In the genomic region with DNA sequence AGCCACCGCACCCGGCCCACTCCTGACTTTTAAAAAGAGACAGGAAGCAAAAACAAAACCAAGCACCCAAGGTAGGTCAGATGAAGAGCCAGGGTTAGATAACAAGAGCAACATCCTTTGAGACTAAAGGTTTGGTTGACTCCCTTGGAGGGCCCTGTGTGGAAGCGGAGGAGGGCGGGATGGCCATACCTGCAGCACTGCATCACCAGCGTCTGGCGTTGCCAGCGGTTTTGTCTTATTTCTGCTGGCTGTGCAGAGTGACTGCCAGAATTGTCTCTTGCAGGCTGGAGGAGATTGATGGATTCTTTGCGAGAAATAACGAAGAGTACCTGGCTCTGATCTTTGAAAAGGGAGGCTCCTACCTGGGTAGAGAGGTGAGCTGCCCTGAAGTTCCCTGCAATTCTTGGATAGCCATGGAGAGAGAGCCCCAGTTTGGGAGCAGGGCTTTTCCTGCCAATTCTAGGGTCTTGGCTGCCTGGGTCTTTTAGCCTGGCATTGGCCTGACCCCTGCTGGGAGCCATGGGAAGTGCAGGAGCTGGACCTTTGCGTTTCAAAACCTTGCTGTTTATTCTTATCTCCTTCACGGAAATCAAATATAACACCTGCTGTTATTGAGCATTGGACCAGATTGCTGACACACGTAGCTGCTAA, we compare ENCODE assay signal across 9 cellular contexts. TPM values are rescaled to one million over a fixed set of nuclear protein-coding genes. Genes with fewer than 3 reads are reported as not detected.
DNase-seq lines count a peak whose midpoint lies in the region; ATAC-seq and TF ChIP-seq lines count a peak whose summit lies in the region.
"Had no signal": no experiment of that assay in that cellular context is flagged by ENCODE, and none has a peak within 500 bp of the region (broad histone marks: within the 10 kb centered on the region; RNA-seq: fewer than 3 reads in every experiment).

No MANE protein-coding gene starts in this region.

- H3K27me3 ChIP-seq in HAP-1 (ENCODE audit: low read depth), result no peaks in the 10 kb centered on the region
- H3K27me3 ChIP-seq in fibroblast of lung (ENCODE audit: control insufficient read depth, insufficient read depth, low read length), result no peaks in the 10 kb centered on the region

- H3K9me3 Mint-ChIP-seq in activated T-cell treated with anti-CD3 and anti-CD28 coated beads, Interleukin-2, amount 50 U/mL, for 4 hours, result no peaks in the 10 kb centered on the region
- H3K9me3 Mint-ChIP-seq in type B pancreatic cell, result no peaks in the 10 kb centered on the region

- peaks cover 1% of the 10 kb centered on the region for H3K79me2 ChIP-seq in fibroblast of lung (ENCODE audit: control insufficient read depth, insufficient read depth, low read length)

- no peak overlapping the region for H2AFZ ChIP-seq in fibroblast of lung (ENCODE audit: low read length)

- H4K20me1 ChIP-seq in fibroblast of lung (ENCODE audit: control insufficient read depth, extremely low read depth, insufficient read depth, low read length), result no peaks in the 10 kb centered on the region

- H3K9ac ChIP-seq in fibroblast of lung (ENCODE audit: insufficient read depth, low read length), result no peak overlapping the region

- H3K4me3 ChIP-seq in HAP-1 (no peak overlapping the region), fibroblast of lung (replicated peaks in 1 of 4; ENCODE audit: control extremely low read depth in 1 of 4, insufficient read depth in 1 of 4, low read depth in 3 of 4, low read length in 4 of 4) (no peak overlapping the region)

- DNase-seq in COR-L47 (lab: John Stamatoyannopoulos, UW) (peak; percentile 26), HAP-1 (ENCODE audit: low spot score in 2 of 2) (peak; percentile 40 to 82), NOMO-1 treated with DMSO at 0.1 percent for 48 hours (lab: John Stamatoyannopoulos, UW; ENCODE audit: unreplicated experiment) (peak; percentile 40), fibroblast of lung (ENCODE audit: low read depth in 2 of 2) (peak in 1 of 2 donors; percentile 65), nucleus accumbens (lab: John Stamatoyannopoulos, UW) (peak in 41 of 56 donors; percentile 7 to 76 (median 26)), type B pancreatic cell (ENCODE audit: extremely low spot score, unreplicated experiment) (no peak)
- peak; percentile 68 for DNase-seq in activated T-cell treated with anti-CD3 and anti-CD28 coated beads, Interleukin-2, amount 50 U/mL, for 4 hours

- H3K27ac ChIP-seq in fibroblast of lung (ENCODE audit: insufficient read depth, low read length), result no peak overlapping the region

- peak in 1 of 2 donors; percentile 37 for ATAC-seq in activated T-cell treated with anti-CD3 and anti-CD28 coated beads, Interleukin-2, amount 50 U/mL, for 4 hours
- no peak for ATAC-seq in HG03135 (IDR thresholded peaks at IDR 0.05; ENCODE audit: unreplicated experiment)

- no peaks in the 10 kb centered on the region for H3K9me3 ChIP-seq in HAP-1
- no peaks in the 10 kb centered on the region for H3K9me3 ChIP-seq in fibroblast of lung (ENCODE audit: control insufficient read depth, insufficient read depth, low read depth, low read length)

- no peaks in the 10 kb centered on the region for H3K36me3 ChIP-seq in HAP-1 (replicated peaks)
- H3K36me3 ChIP-seq in fibroblast of lung (ENCODE audit: control insufficient read depth, insufficient read depth, low read length), result peaks cover 32% of the 10 kb centered on the region

- H3K27me3 Mint-ChIP-seq in activated T-cell treated with anti-CD3 and anti-CD28 coated beads, Interleukin-2, amount 50 U/mL, for 4 hours (ENCODE audit: low read depth), result no peaks in the 10 kb centered on the region
- H3K27me3 Mint-ChIP-seq in type B pancreatic cell, result no peaks in the 10 kb centered on the region

- peak; percentile 94 to 99 for TF ChIP-seq CTCF in fibroblast of lung (conservative IDR thresholded peaks at IDR 0.05 in 1 of 2, IDR thresholded peaks at IDR 0.05 in 1 of 2; ENCODE audit: low read depth in 1 of 2, low read length in 2 of 2)
- peak; percentile 95 for TF ChIP-seq CTCF in type B pancreatic cell (conservative IDR thresholded peaks at IDR 0.05)

- no peak overlapping the region for H3K4me3 Mint-ChIP-seq in activated T-cell treated with anti-CD3 and anti-CD28 coated beads, Interleukin-2, amount 50 U/mL, for 4 hours
- H3K4me3 Mint-ChIP-seq in type B pancreatic cell, result no peak overlapping the region

- H3K36me3 Mint-ChIP-seq in activated T-cell treated with anti-CD3 and anti-CD28 coated beads, Interleukin-2, amount 50 U/mL, for 4 hours (ENCODE audit: insufficient read depth), result peaks cover 5% of the 10 kb centered on the region
- no peaks in the 10 kb centered on the region for H3K36me3 Mint-ChIP-seq in type B pancreatic cell

- in situ Hi-C loops in HAP-1 (cut with MboI; ENCODE audit: low sequenced_read_pairs), result no loop called here

- no peak overlapping the region for H3K4me2 ChIP-seq in fibroblast of lung (ENCODE audit: extremely low read depth, insufficient read depth, low read length)

- H3K4me1 Mint-ChIP-seq in activated T-cell treated with anti-CD3 and anti-CD28 coated beads, Interleukin-2, amount 50 U/mL, for 4 hours (ENCODE audit: low read depth), result no peaks in the 10 kb centered on the region
- no peaks in the 10 kb centered on the region for H3K4me1 Mint-ChIP-seq in type B pancreatic cell (ENCODE audit: unreplicated experiment)

- no peak overlapping the region for H3K27ac Mint-ChIP-seq in type B pancreatic cell

- H3K4me1 ChIP-seq in HAP-1, result no peaks in the 10 kb centered on the region
- H3K4me1 ChIP-seq in fibroblast of lung (ENCODE audit: control insufficient read depth, extremely low read depth, insufficient read depth, low read length), result peaks cover 4% of the 10 kb centered on the region

RNA-seq across cellular contexts. Expression of a gene that starts 24.0 kb away (rescaled TPM):
- total RNA-seq in activated T-cell treated with anti-CD3 and anti-CD28 coated beads, Interleukin-2, amount 50 U/mL, for 4 hours, result 10 to 100 TPM; 34.3 to 38.5 (median 38.1) TPM
- total RNA-seq in fibroblast of lung, result 1,004 and 1,312 TPM in 2 replicates
- 799 and 884 TPM in 2 replicates for polyA plus RNA-seq in fibroblast of lung
- polyA plus RNA-seq in fibroblast of lung (2012), result 976 and 994 TPM in 2 replicates
- polyA minus RNA-seq in fibroblast of lung (ENCODE audit: low replicate concordance), result 581 and 622 TPM in 2 replicates
- 94.0 and 96.0 TPM in 2 replicates for total RNA-seq in type B pancreatic cell (ENCODE audit: low replicate concordance)

RNA-seq across cellular contexts. Expression of a gene that starts 51.4 kb away (rescaled TPM):
- total RNA-seq in activated T-cell treated with anti-CD3 and anti-CD28 coated beads, Interleukin-2, amount 50 U/mL, for 4 hours, result under 1 TPM in 1 of 3 donors, not detected in 2; 0.03 TPM
- total RNA-seq in fibroblast of lung, result under 0.01 and 0.33 TPM in 2 replicates
- polyA plus RNA-seq in fibroblast of lung, result 0.03 and 0.09 TPM in 2 replicates
- polyA plus RNA-seq in fibroblast of lung (2012), result 0.17 and 0.20 TPM in 2 replicates
- polyA minus RNA-seq in fibroblast of lung (ENCODE audit: low replicate concordance), result 1.0 TPM in 1 of 2 replicates, not detected in the other
- 0.22 and 0.38 TPM in 2 replicates for total RNA-seq in type B pancreatic cell (ENCODE audit: low replicate concordance)
- total RNA-seq: activated CD8-positive, alpha-beta memory T cell treated with anti-CD3 and anti-CD28 coated beads for 36 hours had no signal

Comparison
In these comparisons a context has a peak if more than half of its experiments do, and no peak if none do; other contexts are left out.
1. RNA of a gene that starts 24.0 kb away (total RNA-seq): 1,004 to 1,312 TPM in fibroblast of lung; 94.0 to 96.0 TPM in type B pancreatic cell and 34.3 to 38.5 TPM in activated T-cell treated with anti-CD3 and anti-CD28 coated beads, Interleukin-2, amount 50 U/mL, for 4 hours; every median in the first group is over 10 times any median in the second.